In genomic region chr6:80607814-80608391, GRCh38 we compare ENCODE assay signal across 8 cellular contexts.
DNase-seq lines count a peak whose midpoint lies in the region; ATAC-seq, FAIRE-seq and TF ChIP-seq lines count a peak whose summit lies in the region.

No MANE protein-coding gene starts in this region.

- H3K79me2 ChIP-seq in hepatocyte, result no peaks in the 10 kb centered on the region

- TF ChIP-seq CTCF in ascending aorta (IDR thresholded peaks at IDR 0.05), result no peak
- no peak for TF ChIP-seq CTCF in hepatocyte (IDR thresholded peaks at IDR 0.05; ENCODE audit: poor library complexity)
- TF ChIP-seq CTCF in D721Med (IDR thresholded peaks at IDR 0.05; ENCODE audit: insufficient read depth, missing control alignments), result no peak

- ATAC-seq in GM21737 (IDR thresholded peaks at IDR 0.05; ENCODE audit: unreplicated experiment) (no peak), HG03196 (IDR thresholded peaks at IDR 0.05; ENCODE audit: unreplicated experiment) (no peak)

- no peaks in the 10 kb centered on the region for H3K9me2 ChIP-seq in hepatocyte (replicated peaks; ENCODE audit: insufficient read depth)

- H3K9me3 ChIP-seq in ascending aorta (no peaks in the 10 kb centered on the region), hepatocyte (ENCODE audit: low read depth) (no peaks in the 10 kb centered on the region)

- 71% methylated on average over 4 of the region's 4 CpGs for WGBS in hepatocyte (ENCODE audit: low lambda C conversion rate, missing lambda C conversion rate)

- intact Hi-C loops in ascending aorta (cut with DNase I), result loop anchor here (5.0 to 10.0 kb wide), 3 partner anchors 503 to 1144 kb away; partner anchors contain the start of genes BCKDHB and TENT5A

- no peaks in the 10 kb centered on the region for H4K20me1 ChIP-seq in hepatocyte (ENCODE audit: insufficient read depth, poor library complexity, severe bottlenecking)

- peak overlapping the region; percentile 54 to 78 for H3K27ac ChIP-seq in ascending aorta
- H3K27ac ChIP-seq in hepatocyte, result no peak overlapping the region

- H3K27me3 ChIP-seq in ascending aorta, result no peaks in the 10 kb centered on the region
- no peaks in the 10 kb centered on the region for H3K27me3 ChIP-seq in hepatocyte

- no peak overlapping the region for H3K4me3 ChIP-seq in ascending aorta
- H3K4me3 ChIP-seq in hepatocyte, result no peak overlapping the region

- H3K4me2 ChIP-seq in hepatocyte, result no peak overlapping the region

- no peak overlapping the region for H2AFZ ChIP-seq in hepatocyte

- no peaks in the 10 kb centered on the region for H3K36me3 ChIP-seq in ascending aorta
- no peaks in the 10 kb centered on the region for H3K36me3 ChIP-seq in hepatocyte (replicated peaks; ENCODE audit: insufficient read depth, low read depth)

- peak; percentile 75 for DNase-seq in HS-5 (ENCODE audit: low read depth)
- DNase-seq in ascending aorta (ENCODE audit: low spot score in 2 of 2), result no peak
- peak; percentile 10 for DNase-seq in hepatocyte (ENCODE audit: low spot score)
- peak; percentile 81 for DNase-seq in stromal cell of bone marrow (ENCODE audit: low read depth)
- DNase-seq in D721Med (ENCODE audit: insufficient read length, low spot score), result no peak
- no peak for DNase-seq in 8988T

- FAIRE-seq in D721Med (lab: Jason Lieb, UNC), result no peak

- H3K4me1 ChIP-seq in ascending aorta (peaks cover 0 to 14% of the 10 kb centered on the region in 2 donors), hepatocyte (ENCODE audit: insufficient read depth) (no peaks in the 10 kb centered on the region)

Comparison
In these comparisons a context has a peak if more than half of its experiments do, and no peak if none do; other contexts are left out.
1. DNase-seq: peak in HS-5 (single experiment), hepatocyte (single experiment) and stromal cell of bone marrow (single experiment); none in ascending aorta (0 of 2), D721Med (single experiment) and 8988T (single experiment).